Comparison of ENCODE assay signal across 28 cellular contexts in genomic region chr11:31828217-31828616, GRCh38. TPM values are rescaled to one million over a fixed set of nuclear protein-coding genes. Genes with fewer than 3 reads are reported as not detected.
"Had no signal": no experiment of that assay in that cellular context is flagged by ENCODE, and none has a peak within 500 bp of the region (broad histone marks: within the 10 kb centered on the region; RNA-seq: fewer than 3 reads in every experiment).

No MANE protein-coding gene starts in this region.

- H3K36me3 ChIP-seq: heart left ventricle, left ventricle myocardium inferior, lower lobe of right lung, spleen, tibial nerve had no signal

- H3K4me3 ChIP-seq: heart left ventricle, left ventricle myocardium inferior, lower lobe of right lung, psoas muscle, spleen, testis, tibial nerve had no signal

- FAIRE-seq: colon had no signal

- H3K4me3 Mint-ChIP-seq: dendritic cell treated with granulocyte-macrophage colony-stimulating factor and Interleukin-4, amounts not matched to agents 40 ng/mL and 50 ng/mL, for 4 days; memory B cell; mesothelial cell of epicardium; natural killer cell treated with Interleukin-12 subunit alpha and Interleukin-12 subunit beta and Interleukin-15 and Interleukin-18, amount 100 ng/mL, for 72 hours; stimulated activated memory B cell treated with anti-CD40 and anti-IgM and Interleukin-4, amounts not matched to agents 10 μg/mL and 1 μg/mL and 100 μg/mL, for 72 hours; stimulated activated naive CD8-positive, alpha-beta T cell treated with anti-CD3 and anti-CD28 coated beads, Interleukin-15, Interleukin-2, amounts not matched to agents 100 ng/mL and 50 ng/mL, for 24 hours had no signal

- H3K4me1 ChIP-seq: foreskin keratinocyte, psoas muscle, testis had no signal

- H3K27ac Mint-ChIP-seq: dendritic cell treated with granulocyte-macrophage colony-stimulating factor and Interleukin-4, amounts not matched to agents 40 ng/mL and 50 ng/mL, for 4 days; endodermal cell; memory B cell; mesothelial cell of epicardium; natural killer cell treated with Interleukin-12 subunit alpha and Interleukin-12 subunit beta and Interleukin-15 and Interleukin-18, amount 100 ng/mL, for 72 hours; stimulated activated memory B cell treated with anti-CD40 and anti-IgM and Interleukin-4, amounts not matched to agents 10 μg/mL and 1 μg/mL and 100 μg/mL, for 72 hours; stimulated activated naive CD8-positive, alpha-beta T cell treated with anti-CD3 and anti-CD28 coated beads, Interleukin-15, Interleukin-2, amounts not matched to agents 100 ng/mL and 50 ng/mL, for 24 hours had no signal

- H3K9me3 ChIP-seq: heart left ventricle, left ventricle myocardium inferior, lower lobe of right lung, psoas muscle, testis, tibial nerve had no signal

- H3K9me3 Mint-ChIP-seq: dendritic cell treated with granulocyte-macrophage colony-stimulating factor and Interleukin-4, amounts not matched to agents 40 ng/mL and 50 ng/mL, for 4 days; endodermal cell; memory B cell; mesothelial cell of epicardium; natural killer cell treated with Interleukin-12 subunit alpha and Interleukin-12 subunit beta and Interleukin-15 and Interleukin-18, amount 100 ng/mL, for 72 hours; stimulated activated memory B cell treated with anti-CD40 and anti-IgM and Interleukin-4, amounts not matched to agents 10 μg/mL and 1 μg/mL and 100 μg/mL, for 72 hours; stimulated activated naive CD8-positive, alpha-beta T cell treated with anti-CD3 and anti-CD28 coated beads, Interleukin-15, Interleukin-2, amounts not matched to agents 100 ng/mL and 50 ng/mL, for 24 hours had no signal

- DNase-seq: cerebellar nuclear complex; endodermal cell; erythroblast; foreskin keratinocyte; heart left ventricle; hippocampal formation; islet precursor cell; left ventricle myocardium inferior; lower lobe of right lung; psoas muscle; spleen; stimulated activated CD4-positive, alpha-beta T cell treated with anti-CD3 and anti-CD28 coated beads, Interleukin-15, amount 100 ng/mL, for 24 hours; stimulated activated CD4-positive, alpha-beta T cell treated with anti-CD3 and anti-CD28 coated beads, Interleukin-1b, Interleukin-23, amount 100 ng/mL, for 48 hours; stimulated activated CD4-positive, alpha-beta T cell treated with anti-CD3 and anti-CD28 coated beads, Interleukin-4, amount 100 ng/mL, for 24 hours; testis had no signal

- H3K36me3 Mint-ChIP-seq: memory B cell; mesothelial cell of epicardium; stimulated activated memory B cell treated with anti-CD40 and anti-IgM and Interleukin-4, amounts not matched to agents 10 μg/mL and 1 μg/mL and 100 μg/mL, for 72 hours had no signal

- H3K27me3 ChIP-seq: testis had no signal

- H3K27ac ChIP-seq: foreskin keratinocyte, heart left ventricle, left ventricle myocardium inferior, lower lobe of right lung, psoas muscle, spleen, testis, tibial nerve had no signal

RNA-seq across cellular contexts. Expression of gene PAX6, which starts 17.1 kb away (rescaled TPM):
- total RNA-seq: endothelial cell of umbilical vein; foreskin keratinocyte; left ventricle myocardium inferior; lower lobe of right lung; mesothelial cell of epicardium; natural killer cell treated with Interleukin-12 subunit alpha and Interleukin-12 subunit beta and Interleukin-15 and Interleukin-18, amount 100 ng/mL, for 72 hours; sciatic nerve; skeletal muscle tissue; spleen; subcutaneous adipose tissue; tibial nerve; ureter had no signal
- polyA plus RNA-seq: endothelial cell of umbilical vein, heart left ventricle, psoas muscle had no signal
